ENCODE assay signal across 10 cellular contexts in genomic region chr10:48444861-48445841, GRCh38.
DNase-seq lines count a peak whose midpoint lies in the region; ATAC-seq and TF ChIP-seq lines count a peak whose summit lies in the region.
"Had no signal": no experiment of that assay in that cellular context is flagged by ENCODE, and none has a peak within 500 bp of the region (broad histone marks: within the 10 kb centered on the region; RNA-seq: fewer than 3 reads in every experiment).

No MANE protein-coding gene starts in this region.

- H3K9me3 Mint-ChIP-seq in glutamatergic neuron (ENCODE audit: unreplicated experiment) = peaks cover 13% of the 10 kb centered on the region
- H3K9me3 Mint-ChIP-seq: activated naive CD4-positive, alpha-beta T cell treated with anti-CD3 and anti-CD28 coated beads for 36 hours; CD8-positive, alpha-beta T cell had no signal

- H3K4me3 Mint-ChIP-seq in glutamatergic neuron (ENCODE audit: unreplicated experiment) = no peak overlapping the region
- H3K4me3 Mint-ChIP-seq: activated naive CD4-positive, alpha-beta T cell treated with anti-CD3 and anti-CD28 coated beads for 36 hours; CD8-positive, alpha-beta T cell had no signal

- H3K36me3 Mint-ChIP-seq in glutamatergic neuron (ENCODE audit: unreplicated experiment) = no peaks in the 10 kb centered on the region
- H3K36me3 Mint-ChIP-seq: CD8-positive, alpha-beta T cell had no signal

- peaks cover 33% of the 10 kb centered on the region for H3K4me1 Mint-ChIP-seq in glutamatergic neuron (ENCODE audit: low read depth, unreplicated experiment)

- DNase-seq in cardiac septum (ENCODE audit: low spot score) = peak; percentile 71
- DNase-seq in left cardiac atrium = no peak
- peak; percentile 36 for DNase-seq in NCI-H524 treated with DMSO at 0.1 percent for 48 hours (lab: John Stamatoyannopoulos, UW)
- DNase-seq in glutamatergic neuron = peak; percentile 24
- DNase-seq in NOMO-1 treated with DMSO at 0.1 percent for 48 hours (lab: John Stamatoyannopoulos, UW; ENCODE audit: unreplicated experiment) = no peak
- DNase-seq in HuH-7.5 (ENCODE audit: low spot score) = no peak
- DNase-seq: activated naive CD4-positive, alpha-beta T cell treated with anti-CD3 and anti-CD28 coated beads for 36 hours had no signal

- intact Hi-C loops in cardiac septum (cut with DNase I) = no loop called here
- intact Hi-C loops in left cardiac atrium (cut with DNase I) = no loop called here

- ATAC-seq in left cardiac atrium (no peak), HG03439 (IDR thresholded peaks at IDR 0.05; ENCODE audit: unreplicated experiment) (no peak), GM19324 (IDR thresholded peaks at IDR 0.05; ENCODE audit: low FRiP score, unreplicated experiment) (no peak)
- ATAC-seq: CD8-positive, alpha-beta T cell had no signal

- H3K27ac Mint-ChIP-seq in glutamatergic neuron (ENCODE audit: unreplicated experiment) = peak overlapping the region; percentile 35
- H3K27ac Mint-ChIP-seq: activated naive CD4-positive, alpha-beta T cell treated with anti-CD3 and anti-CD28 coated beads for 36 hours; CD8-positive, alpha-beta T cell had no signal

- TF ChIP-seq CTCF in glutamatergic neuron (IDR thresholded peaks at IDR 0.05; ENCODE audit: partially characterized antibody, unreplicated experiment) = peak; percentile 16

- peaks cover 21% of the 10 kb centered on the region for H3K27me3 Mint-ChIP-seq in glutamatergic neuron (ENCODE audit: unreplicated experiment)

Comparison
In these comparisons a context has a peak if more than half of its experiments do, and no peak if none do; other contexts are left out.
1. DNase-seq: peak in cardiac septum (single experiment), NCI-H524 treated with DMSO at 0.1 percent for 48 hours (single experiment) and glutamatergic neuron (single experiment); none in left cardiac atrium (single experiment), NOMO-1 treated with DMSO at 0.1 percent for 48 hours (single experiment) and HuH-7.5 (single experiment).